27 cellular contexts compared by ENCODE assay signal in the genomic region with DNA sequence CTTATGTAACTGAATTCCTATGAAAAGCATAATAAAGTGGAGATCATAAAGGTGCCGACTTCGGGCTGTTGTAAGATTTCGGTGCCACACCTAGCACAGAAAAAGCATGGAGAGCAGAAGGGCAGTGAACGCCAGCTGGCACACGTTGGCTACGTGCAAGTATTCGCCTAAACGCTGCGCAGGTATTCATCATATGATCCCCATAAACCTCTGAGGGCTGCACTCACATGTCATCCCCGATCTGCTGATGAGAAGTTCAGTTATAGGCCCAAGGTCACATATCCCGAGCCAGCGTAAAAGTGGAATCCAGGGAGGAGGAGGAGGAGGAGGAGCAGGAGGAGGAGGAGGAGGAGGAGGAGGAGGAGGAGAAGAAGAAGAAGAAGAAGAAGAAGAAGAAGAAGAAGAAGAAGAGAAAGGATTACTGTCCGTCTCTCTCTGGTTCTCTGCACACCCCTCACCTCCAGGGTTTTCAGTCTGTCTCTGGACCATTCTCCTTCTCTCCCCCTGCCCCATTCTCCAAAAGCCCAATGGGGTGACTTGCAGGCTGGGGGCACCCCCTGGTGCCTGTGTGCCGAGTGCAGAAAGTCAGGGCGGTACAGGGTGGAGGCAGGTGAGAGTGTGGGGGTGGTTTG. TPM values are rescaled to one million over a fixed set of nuclear protein-coding genes. Genes with fewer than 3 reads are reported as not detected.
DNase-seq lines count a peak whose midpoint lies in the region; ATAC-seq, FAIRE-seq and TF ChIP-seq lines count a peak whose summit lies in the region.
"Had no signal": no experiment of that assay in that cellular context is flagged by ENCODE, and none has a peak within 500 bp of the region (broad histone marks: within the 10 kb centered on the region; RNA-seq: fewer than 3 reads in every experiment).

No MANE protein-coding gene starts in this region.

- H2BK20ac ChIP-seq in H1 (ENCODE audit: low read length) = no peak overlapping the region

- H4K5ac ChIP-seq in H1 (ENCODE audit: insufficient read length, low read depth, low read length) = no peak overlapping the region

- peaks cover 2% of the 10 kb centered on the region for H3K36me3 Mint-ChIP-seq in activated CD4-positive, alpha-beta T cell treated with anti-CD3 and anti-CD28 coated beads, Interleukin-2, amount 10 ng/mL, durations not matched to agents 7 days and 5 days (ENCODE audit: low read depth)
- no peaks in the 10 kb centered on the region for H3K36me3 Mint-ChIP-seq in activated CD4-positive, alpha-beta T cell treated with anti-CD3 and anti-CD28 coated beads, Interleukin-2, amount 10 ng/mL, durations not matched to agents 24 days and 14 days (ENCODE audit: low read depth)
- H3K36me3 Mint-ChIP-seq: activated naive CD8-positive, alpha-beta T cell; stimulated activated naive B cell treated with anti-CD40 and anti-IgM and Interleukin-4, amounts not matched to agents 10 μg/mL and 1 μg/mL and 100 μg/mL, for 72 hours had no signal

- no peak for FAIRE-seq in H1 (lab: Jason Lieb, UNC)
- FAIRE-seq: GM12891, kidney had no signal

- H3K27me3 Mint-ChIP-seq in activated CD4-positive, alpha-beta T cell treated with anti-CD3 and anti-CD28 coated beads, Interleukin-2, amount 10 ng/mL, durations not matched to agents 7 days and 5 days = no peaks in the 10 kb centered on the region
- no peaks in the 10 kb centered on the region for H3K27me3 Mint-ChIP-seq in activated CD4-positive, alpha-beta T cell treated with anti-CD3 and anti-CD28 coated beads, Interleukin-2, amount 10 ng/mL, durations not matched to agents 24 days and 14 days
- H3K27me3 Mint-ChIP-seq: activated CD4-positive, alpha-beta memory T cell treated with anti-CD3 and anti-CD28 coated beads, Interleukin-2, amount 10 ng/mL, durations not matched to agents 7 days and 5 days; activated naive CD8-positive, alpha-beta T cell had no signal

- H2BK15ac ChIP-seq in H1 (ENCODE audit: low read length) = peak overlapping the region; percentile 97; the same call in 1 of the 2 replicates
- no peak overlapping the region for H2BK15ac ChIP-seq in mesenchymal stem cell (ENCODE audit: low read depth, poor library complexity, severe bottlenecking)

- no peak overlapping the region for H3K27ac ChIP-seq in H1 (ENCODE audit: low read depth, low read length)
- no peak overlapping the region for H3K27ac ChIP-seq in mesenchymal stem cell (ENCODE audit: low read length, poor library complexity, severe bottlenecking)
- H3K27ac ChIP-seq in upper lobe of right lung = peak overlapping the region; percentile 75
- H3K27ac ChIP-seq: 22Rv1, cardiac muscle cell, coronary artery, right lobe of liver had no signal

- POLR2A ChIA-PET in activated CD4-positive, alpha-beta T cell treated with anti-CD3 and anti-CD28 coated beads, Interleukin-2, amount 10 ng/mL, durations not matched to agents 7 days and 5 days (lab: Charles Lee) = no interaction called here
- POLR2A ChIA-PET in H1 (lab: Charles Lee; ENCODE audit: partially characterized antibody) = interaction anchor here (0.6 to 2.8 kb wide), 5 partner anchors 10 to 91 kb away, joined by 3 to 15 read pairs (median 7); partner anchors contain the start of genes CYP2S1 and HNRNPUL1

- no peaks in the 10 kb centered on the region for H3K79me1 ChIP-seq in H1 (ENCODE audit: low read depth, low read length)
- no peaks in the 10 kb centered on the region for H3K79me1 ChIP-seq in mesenchymal stem cell (replicated peaks; ENCODE audit: low read length, poor library complexity, severe bottlenecking)

- no peak overlapping the region for H3K14ac ChIP-seq in H1 (ENCODE audit: insufficient read length)
- no peak overlapping the region for H3K14ac ChIP-seq in mesenchymal stem cell (ENCODE audit: low read length in 2 of 2)

- H3K4me3 Mint-ChIP-seq in activated CD4-positive, alpha-beta T cell treated with anti-CD3 and anti-CD28 coated beads, Interleukin-2, amount 10 ng/mL, durations not matched to agents 7 days and 5 days = no peak overlapping the region
- H3K4me3 Mint-ChIP-seq in activated CD4-positive, alpha-beta T cell treated with anti-CD3 and anti-CD28 coated beads, Interleukin-2, amount 10 ng/mL, durations not matched to agents 24 days and 14 days = no peak overlapping the region
- H3K4me3 Mint-ChIP-seq: activated CD4-positive, alpha-beta memory T cell treated with anti-CD3 and anti-CD28 coated beads, Interleukin-2, amount 10 ng/mL, durations not matched to agents 7 days and 5 days; activated naive CD8-positive, alpha-beta T cell; stimulated activated naive B cell treated with anti-CD40 and anti-IgM and Interleukin-4, amounts not matched to agents 10 μg/mL and 1 μg/mL and 100 μg/mL, for 72 hours had no signal

- H4K91ac ChIP-seq in H1 (replicated peaks; ENCODE audit: insufficient read length, low read length) = no peak overlapping the region
- H4K91ac ChIP-seq in mesenchymal stem cell (ENCODE audit: low read length) = peak overlapping the region; percentile 61

- no peak overlapping the region for H3K23ac ChIP-seq in H1 (ENCODE audit: insufficient read length)
- no peak overlapping the region for H3K23ac ChIP-seq in mesenchymal stem cell (ENCODE audit: low read length in 2 of 2)

- H2BK120ac ChIP-seq in H1 (replicated peaks; ENCODE audit: low read depth, low read length) = no peak overlapping the region
- H2BK120ac ChIP-seq in mesenchymal stem cell (ENCODE audit: low read depth, low read length) = no peak overlapping the region

- H2AK5ac ChIP-seq in H1 (ENCODE audit: low read depth, low read length) (no peak overlapping the region), mesenchymal stem cell (ENCODE audit: low read length, severe bottlenecking) (no peak overlapping the region)

- H3K4me2 ChIP-seq in H1 (ENCODE audit: insufficient read depth in 1 of 2, low read depth in 2 of 2, low read length in 2 of 2) (no peak overlapping the region), mesenchymal stem cell (ENCODE audit: low read length, poor library complexity, severe bottlenecking) (no peak overlapping the region)

- H3K36me3 ChIP-seq in H1 (ENCODE audit: control insufficient read depth in 2 of 4, insufficient read depth in 4 of 4, low read length in 3 of 4) (no peaks in the 10 kb centered on the region), mesenchymal stem cell (ENCODE audit: control insufficient read depth in 1 of 2, insufficient read depth in 2 of 2, low read depth in 1 of 2, low read length in 2 of 2) (no peaks in the 10 kb centered on the region), upper lobe of right lung (no peaks in the 10 kb centered on the region)
- H3K36me3 ChIP-seq: cardiac muscle cell, right lobe of liver had no signal

- 91% methylated on average over 12 of the region's 15 CpGs; no CpG with 5 or more reads in 1 of the 2 experiments for WGBS in H1 (ENCODE audit: extremely low coverage in 1 of 2, insufficient coverage in 1 of 2, insufficient read length in 1 of 2, insufficient replicate concordance in 2 of 2, low coverage in 1 of 2, low lambda C conversion rate in 2 of 2, missing lambda C conversion rate in 1 of 2), 2 experiments
- 93% methylated on average over 7 of the region's 15 CpGs for WGBS in mesenchymal stem cell

- TF ChIP-seq CTCF in H1 (IDR thresholded peaks at IDR 0.05; ENCODE audit: control extremely low read depth in 1 of 3, insufficient read depth in 1 of 3, low read depth in 1 of 3, low read length in 3 of 3) = no peak
- no peak for TF ChIP-seq CTCF in upper lobe of right lung (IDR thresholded peaks at IDR 0.05)

- no peaks in the 10 kb centered on the region for H3K9me3 Mint-ChIP-seq in activated CD4-positive, alpha-beta T cell treated with anti-CD3 and anti-CD28 coated beads, Interleukin-2, amount 10 ng/mL, durations not matched to agents 7 days and 5 days
- H3K9me3 Mint-ChIP-seq in activated CD4-positive, alpha-beta T cell treated with anti-CD3 and anti-CD28 coated beads, Interleukin-2, amount 10 ng/mL, durations not matched to agents 24 days and 14 days = no peaks in the 10 kb centered on the region
- H3K9me3 Mint-ChIP-seq: activated CD4-positive, alpha-beta memory T cell treated with anti-CD3 and anti-CD28 coated beads, Interleukin-2, amount 10 ng/mL, durations not matched to agents 7 days and 5 days; activated T-helper 2 cell treated with anti-CD3 and anti-CD28 coated beads, Interferon-gamma antibody, Interleukin-2, Interleukin-4, amounts not matched to agents 10 μg/mL and 5 μg/mL and 100 μg/mL, durations not matched to agents 14 hours and 24 hours and 36 hours; stimulated activated naive B cell treated with anti-CD40 and anti-IgM and Interleukin-4, amounts not matched to agents 10 μg/mL and 1 μg/mL and 100 μg/mL, for 72 hours had no signal

- H4K8ac ChIP-seq in H1 (ENCODE audit: extremely low read depth, insufficient read depth, low read length) = no peak overlapping the region
- no peak overlapping the region for H4K8ac ChIP-seq in mesenchymal stem cell (ENCODE audit: low read length)

- no peak overlapping the region for H3K56ac ChIP-seq in H1 (replicated peaks; ENCODE audit: insufficient read length, low read depth, low read length)

- H3K18ac ChIP-seq in H1 (ENCODE audit: extremely low read depth, low read length) (no peak overlapping the region), mesenchymal stem cell (ENCODE audit: low read depth in 1 of 2, low read length in 2 of 2) (no peak overlapping the region)

- H3K23me2 ChIP-seq in H1 (ENCODE audit: low read depth, low read length) = peaks cover 5% of the 10 kb centered on the region

- H3K4me1 Mint-ChIP-seq in activated CD4-positive, alpha-beta T cell treated with anti-CD3 and anti-CD28 coated beads, Interleukin-2, amount 10 ng/mL, durations not matched to agents 7 days and 5 days = peaks cover 24% of the 10 kb centered on the region
- peaks cover 11% of the 10 kb centered on the region for H3K4me1 Mint-ChIP-seq in activated CD4-positive, alpha-beta T cell treated with anti-CD3 and anti-CD28 coated beads, Interleukin-2, amount 10 ng/mL, durations not matched to agents 24 days and 14 days

- no peak overlapping the region for H2AFZ ChIP-seq in H1 (ENCODE audit: low read length)
- no peak overlapping the region for H2AFZ ChIP-seq in mesenchymal stem cell (ENCODE audit: low read depth, low read length)

- no peak overlapping the region for H3K4me3 ChIP-seq in H1 (ENCODE audit: extremely low read depth in 1 of 4, insufficient read depth in 2 of 4, low read depth in 3 of 4, low read length in 4 of 4)
- no peak overlapping the region for H3K4me3 ChIP-seq in mesenchymal stem cell (ENCODE audit: insufficient read depth in 1 of 2, low read depth in 1 of 2, low read length in 2 of 2)
- H3K4me3 ChIP-seq in upper lobe of right lung = no peak overlapping the region
- H3K4me3 ChIP-seq: cardiac muscle cell, coronary artery, lung, right lobe of liver had no signal

- no peaks in the 10 kb centered on the region for H3K9me3 ChIP-seq in H1 (ENCODE audit: insufficient read depth in 2 of 2, low read depth in 1 of 2, low read length in 1 of 2)
- no peaks in the 10 kb centered on the region for H3K9me3 ChIP-seq in mesenchymal stem cell (ENCODE audit: control insufficient read depth, low read length)
- no peaks in the 10 kb centered on the region for H3K9me3 ChIP-seq in upper lobe of right lung
- H3K9me3 ChIP-seq: right lobe of liver had no signal

- H2BK12ac ChIP-seq in H1 (ENCODE audit: low read depth, low read length) = peak overlapping the region; percentile 94; the same call in 1 of the 2 replicates
- H2BK12ac ChIP-seq in mesenchymal stem cell (ENCODE audit: low read length in 2 of 2) = peak overlapping the region in 1 of 2 experiments; percentile 39

- peak overlapping the region; percentile 55 for H3K27ac Mint-ChIP-seq in activated CD4-positive, alpha-beta T cell treated with anti-CD3 and anti-CD28 coated beads, Interleukin-2, amount 10 ng/mL, durations not matched to agents 7 days and 5 days
- no peak overlapping the region for H3K27ac Mint-ChIP-seq in activated CD4-positive, alpha-beta T cell treated with anti-CD3 and anti-CD28 coated beads, Interleukin-2, amount 10 ng/mL, durations not matched to agents 24 days and 14 days
- H3K27ac Mint-ChIP-seq: activated CD4-positive, alpha-beta memory T cell treated with anti-CD3 and anti-CD28 coated beads, Interleukin-2, amount 10 ng/mL, durations not matched to agents 7 days and 5 days; activated naive CD8-positive, alpha-beta T cell; activated T-helper 2 cell treated with anti-CD3 and anti-CD28 coated beads, Interferon-gamma antibody, Interleukin-2, Interleukin-4, amounts not matched to agents 10 μg/mL and 5 μg/mL and 100 μg/mL, durations not matched to agents 14 hours and 24 hours and 36 hours; stimulated activated naive B cell treated with anti-CD40 and anti-IgM and Interleukin-4, amounts not matched to agents 10 μg/mL and 1 μg/mL and 100 μg/mL, for 72 hours had no signal

- CTCF ChIA-PET in activated CD4-positive, alpha-beta T cell treated with anti-CD3 and anti-CD28 coated beads, Interleukin-2, amount 10 ng/mL, durations not matched to agents 7 days and 5 days (lab: Charles Lee) = interaction anchor here (0.7 kb wide), 1 partner anchor 455 kb away, joined by 3 read pairs; no protein-coding TSS in a partner anchor
- CTCF ChIA-PET in H1 (lab: Charles Lee; ENCODE audit: partially characterized antibody) = interaction anchor here (0.6 to 0.9 kb wide), 3 partner anchors 26 to 312 kb away, joined by 3 to 5 read pairs (median 4); no protein-coding TSS in a partner anchor

- H3K4me1 ChIP-seq in H1 (replicated peaks in 1 of 4; ENCODE audit: control insufficient read depth in 3 of 4, insufficient read depth in 4 of 4, low read length in 3 of 4) = peaks cover 0 to 14% (median 5%) of the 10 kb centered on the region in 4 experiments; a peak in 6 of 7 replicates
- H3K4me1 ChIP-seq in mesenchymal stem cell (ENCODE audit: control insufficient read depth, insufficient read depth, low read depth, low read length) = peaks cover 6% of the 10 kb centered on the region
- H3K4me1 ChIP-seq in upper lobe of right lung = peaks cover 11% of the 10 kb centered on the region
- H3K4me1 ChIP-seq: right lobe of liver had no signal

- H3K4ac ChIP-seq in H1 (replicated peaks; ENCODE audit: insufficient read length, low read depth, low read length) = no peak overlapping the region
- no peak overlapping the region for H3K4ac ChIP-seq in mesenchymal stem cell (ENCODE audit: low read depth in 1 of 2, low read length in 2 of 2)

- no peak for TF ChIP-seq RAD21 in H1 (IDR thresholded peaks at IDR 0.05 in 1 of 2, conservative IDR thresholded peaks at IDR 0.05 in 1 of 2; ENCODE audit: low read depth in 2 of 2, low read length in 2 of 2)

- no peak for TF ChIP-seq EP300 in H1 (IDR thresholded peaks at IDR 0.05; ENCODE audit: borderline replicate concordance in 1 of 2, low read depth in 2 of 2, low read length in 2 of 2)

- ATAC-seq in upper lobe of right lung = no peak
- ATAC-seq in GM19035 (IDR thresholded peaks at IDR 0.05; ENCODE audit: unreplicated experiment) = no peak
- ATAC-seq: activated CD4-positive, CD25-positive, alpha-beta regulatory T cell treated with anti-CD3 and anti-CD28 coated beads, Interleukin-2, amount 50 U/mL, for 24 hours; stimulated activated naive B cell treated with anti-CD40 and anti-IgM and Interleukin-4, amounts not matched to agents 10 μg/mL and 1 μg/mL and 100 μg/mL, for 72 hours had no signal

- no peaks in the 10 kb centered on the region for H4K20me1 ChIP-seq in H1 (replicated peaks in 1 of 2; ENCODE audit: control insufficient read depth in 1 of 2, insufficient read depth in 2 of 2, low read length in 2 of 2)

- peaks cover 0 to 4% of the 10 kb centered on the region in 2 experiments; a peak in 1 of 4 replicates for H3K79me2 ChIP-seq in H1 (ENCODE audit: control insufficient read depth in 1 of 2, insufficient read depth in 2 of 2, low read length in 2 of 2)

- DNase-seq in activated CD4-positive, alpha-beta T cell treated with anti-CD3 and anti-CD28 coated beads, Interleukin-2, amount 10 ng/mL, durations not matched to agents 7 days and 5 days = no peak
- DNase-seq in activated CD4-positive, alpha-beta T cell treated with anti-CD3 and anti-CD28 coated beads, Interleukin-2, amount 10 ng/mL, durations not matched to agents 24 days and 14 days = no peak
- DNase-seq in H1 (ENCODE audit: low read depth in 1 of 2, low spot score in 2 of 2) (no peak), mesenchymal stem cell (no peak), upper lobe of right lung (no peak), GF-D8 (lab: John Stamatoyannopoulos, UW) (no peak)
- DNase-seq in activated CD8-positive, alpha-beta memory T cell treated with anti-CD3 and anti-CD28 coated beads, Interleukin-2, amount 50 U/mL, for 48 hours = no peak
- DNase-seq: activated CD4-positive, alpha-beta memory T cell treated with anti-CD3 and anti-CD28 coated beads, Interleukin-2, amount 10 ng/mL, durations not matched to agents 7 days and 5 days; aorta; kidney; MM.1S; NCI-H1436; NCI-H345; NCI-H748 treated with DMSO at 0.1 percent for 48 hours; right lobe of liver; stimulated activated naive B cell treated with anti-CD40 and anti-IgM and Interleukin-4, amounts not matched to agents 10 μg/mL and 1 μg/mL and 100 μg/mL, for 72 hours; T-helper 1 cell had no signal

- H3K27me3 ChIP-seq in H1 (replicated peaks in 1 of 4; ENCODE audit: control insufficient read depth in 3 of 4, extremely low read depth in 1 of 4, insufficient read depth in 3 of 4, low read length in 3 of 4) (no peaks in the 10 kb centered on the region), mesenchymal stem cell (ENCODE audit: control insufficient read depth in 1 of 2, insufficient read depth in 1 of 2, low read length in 2 of 2) (peaks cover 0 to 8% of the 10 kb centered on the region in 2 experiments), upper lobe of right lung (no peaks in the 10 kb centered on the region)
- H3K27me3 ChIP-seq: cardiac muscle cell, right lobe of liver had no signal

- intact Hi-C loops in activated CD4-positive, alpha-beta T cell treated with anti-CD3 and anti-CD28 coated beads, Interleukin-2, amount 10 ng/mL, durations not matched to agents 24 days and 14 days (cut with micrococcal nuclease) = no loop called here
- intact Hi-C loops in upper lobe of right lung (cut with DNase I) = no loop called here

- TF ChIP-seq POLR2A in H1 (IDR thresholded peaks at IDR 0.05; ENCODE audit: control extremely low read depth in 1 of 2, low read depth in 2 of 2, low read length in 2 of 2) = no peak

- H3K9ac ChIP-seq in H1 (replicated peaks in 1 of 4; ENCODE audit: extremely low read depth in 1 of 4, low read depth in 3 of 4, low read length in 3 of 4) (no peak overlapping the region), mesenchymal stem cell (ENCODE audit: low read length) (no peak overlapping the region)

- no peak overlapping the region; the same call in 1 of the 2 replicates for H2BK5ac ChIP-seq in H1 (ENCODE audit: low read depth, low read length)
- H2BK5ac ChIP-seq in mesenchymal stem cell (ENCODE audit: low read depth, low read length, poor library complexity, severe bottlenecking) = no peak overlapping the region

RNA-seq across cellular contexts. Expression of gene CYP2S1, which starts 18.6 kb away (rescaled TPM):
- total RNA-seq in activated CD4-positive, alpha-beta T cell treated with anti-CD3 and anti-CD28 coated beads, Interleukin-2, amount 10 ng/mL, durations not matched to agents 7 days and 5 days = under 1 TPM; 0.17 to 0.27 TPM
- total RNA-seq in activated CD4-positive, alpha-beta T cell treated with anti-CD3 and anti-CD28 coated beads, Interleukin-2, amount 10 ng/mL, durations not matched to agents 24 days and 14 days = 0.70 and 1.0 TPM in 2 replicates
- 245 and 267 TPM in 2 replicates for total RNA-seq in H1 (2021; fragmentation: NEBNext Ultra II Directional; extraction: Animal tissue kit (Norgen Biotek cat#: 25700))
- 97.9 and 210 TPM in 2 replicates for polyA plus RNA-seq in H1 (2011; rRNA removed)
- polyA plus RNA-seq in H1 (2011; cell fraction: cytosol; rRNA removed) = 52.4 TPM
- polyA plus RNA-seq in H1 (2011; cell fraction: nucleus; rRNA removed) = 157 TPM
- 214 to 243 TPM (median 222 TPM) in 4 replicates for polyA plus RNA-seq in H1 (2012, experiment 1 of 2)
- polyA plus RNA-seq in H1 (2012, experiment 2 of 2) = 261 TPM
- 325 TPM for polyA plus RNA-seq in H1 (2013, experiment 1 of 2)
- polyA plus RNA-seq in H1 (2013, experiment 2 of 2) = 381 TPM
- polyA minus RNA-seq in H1 (2011; rRNA and poly(A)+ RNA removed) = 53.2 and 95.0 TPM in 2 replicates
- 96.9 TPM for polyA minus RNA-seq in H1 (2011; cell fraction: cytosol; rRNA and poly(A)+ RNA removed)
- polyA minus RNA-seq in H1 (2011; cell fraction: nucleus; rRNA and poly(A)+ RNA removed) = 50.5 TPM
- 19.0 TPM for polyA plus RNA-seq in mesenchymal stem cell (2013, experiment 1 of 2)
- 18.5 TPM for polyA plus RNA-seq in mesenchymal stem cell (2013, experiment 2 of 2)
- 11.1 TPM for total RNA-seq in upper lobe of right lung
- total RNA-seq: SK-MEL-5 had no signal

RNA-seq across cellular contexts. Expression of gene AXL, which starts 44.6 kb away (rescaled TPM):
- total RNA-seq in activated CD4-positive, alpha-beta T cell treated with anti-CD3 and anti-CD28 coated beads, Interleukin-2, amount 10 ng/mL, durations not matched to agents 7 days and 5 days = under 1 TPM; 0.06 to 0.20 TPM
- total RNA-seq in activated CD4-positive, alpha-beta T cell treated with anti-CD3 and anti-CD28 coated beads, Interleukin-2, amount 10 ng/mL, durations not matched to agents 24 days and 14 days = 0.19 and 0.70 TPM in 2 replicates
- total RNA-seq in H1 (2021; fragmentation: NEBNext Ultra II Directional; extraction: Animal tissue kit (Norgen Biotek cat#: 25700)) = 51.0 and 53.3 TPM in 2 replicates
- polyA plus RNA-seq in H1 (2011; rRNA removed) = 35.3 and 62.4 TPM in 2 replicates
- 32.1 TPM for polyA plus RNA-seq in H1 (2011; cell fraction: cytosol; rRNA removed)
- polyA plus RNA-seq in H1 (2011; cell fraction: nucleus; rRNA removed) = 35.7 TPM
- 25.0 to 41.1 TPM (median 36.3 TPM) in 4 replicates for polyA plus RNA-seq in H1 (2012, experiment 1 of 2)
- polyA plus RNA-seq in H1 (2012, experiment 2 of 2) = 20.2 TPM
- 28.7 TPM for polyA plus RNA-seq in H1 (2013, experiment 1 of 2)
- 31.9 TPM for polyA plus RNA-seq in H1 (2013, experiment 2 of 2)
- polyA minus RNA-seq in H1 (2011; rRNA and poly(A)+ RNA removed) = 88.6 and 100 TPM in 2 replicates
- 72.1 TPM for polyA minus RNA-seq in H1 (2011; cell fraction: cytosol; rRNA and poly(A)+ RNA removed)
- 34.7 TPM for polyA minus RNA-seq in H1 (2011; cell fraction: nucleus; rRNA and poly(A)+ RNA removed)
- 91.5 TPM for polyA plus RNA-seq in mesenchymal stem cell (2013, experiment 1 of 2)
- polyA plus RNA-seq in mesenchymal stem cell (2013, experiment 2 of 2) = 89.9 TPM
- 59.1 TPM for total RNA-seq in upper lobe of right lung

Comparison
In these comparisons a context has a peak if more than half of its experiments do, and no peak if none do; other contexts are left out.
1. RNA of gene CYP2S1, which starts 18.6 kb away (total RNA-seq): 245 to 267 TPM in H1; 11.1 TPM in upper lobe of right lung (single experiment), 0.70 to 1.0 TPM in activated CD4-positive, alpha-beta T cell treated with anti-CD3 and anti-CD28 coated beads, Interleukin-2, amount 10 ng/mL, durations not matched to agents 24 days and 14 days and 0.17 to 0.27 TPM in activated CD4-positive, alpha-beta T cell treated with anti-CD3 and anti-CD28 coated beads, Interleukin-2, amount 10 ng/mL, durations not matched to agents 7 days and 5 days; every median in the first group is over 10 times any median in the second.
2. RNA of gene AXL, which starts 44.6 kb away (total RNA-seq): 59.1 TPM in upper lobe of right lung (single experiment) and 51.0 to 53.3 TPM in H1; 0.19 to 0.70 TPM in activated CD4-positive, alpha-beta T cell treated with anti-CD3 and anti-CD28 coated beads, Interleukin-2, amount 10 ng/mL, durations not matched to agents 24 days and 14 days and 0.06 to 0.20 TPM in activated CD4-positive, alpha-beta T cell treated with anti-CD3 and anti-CD28 coated beads, Interleukin-2, amount 10 ng/mL, durations not matched to agents 7 days and 5 days; every median in the first group is over 10 times any median in the second.